Comparison of ENCODE assay signal across 19 cellular contexts in the genomic region with DNA sequence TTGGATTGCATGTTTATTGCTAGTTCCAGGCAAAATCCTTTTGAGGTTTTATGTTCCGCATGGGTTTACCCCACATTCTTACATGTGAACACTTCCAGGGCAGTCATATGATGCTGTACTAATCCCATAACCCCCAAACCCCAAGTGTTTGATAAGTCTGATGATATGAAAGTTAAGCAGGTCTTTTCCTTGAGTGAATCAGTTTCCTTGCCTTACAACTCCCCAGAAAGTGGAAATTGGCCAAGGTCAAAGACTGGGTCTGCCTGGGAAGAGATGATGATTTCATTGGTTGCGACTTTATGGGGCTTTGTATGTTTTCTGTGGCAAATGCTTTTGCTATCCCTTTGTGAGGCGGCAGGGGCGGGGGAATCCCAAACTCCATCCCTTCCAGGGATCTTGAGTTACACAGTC. TPM values are rescaled to one million over a fixed set of nuclear protein-coding genes. Genes with fewer than 3 reads are reported as not detected.
DNase-seq lines count a peak whose midpoint lies in the region; ATAC-seq, FAIRE-seq and TF ChIP-seq lines count a peak whose summit lies in the region.
"Had no signal": no experiment of that assay in that cellular context is flagged by ENCODE, and none has a peak within 500 bp of the region (broad histone marks: within the 10 kb centered on the region; RNA-seq: fewer than 3 reads in every experiment).

No MANE protein-coding gene starts in this region.

- TF ChIP-seq CTCF in astrocyte of the spinal cord (IDR thresholded peaks at IDR 0.05; ENCODE audit: low read depth, low read length) (no peak), keratinocyte (optimal IDR thresholded peaks at IDR 0.05 in 1 of 3, IDR thresholded peaks at IDR 0.05 in 1 of 3, conservative IDR thresholded peaks at IDR 0.05 in 1 of 3; ENCODE audit: extremely low read depth in 1 of 3, insufficient read depth in 2 of 3, low read length in 3 of 3) (no peak), sigmoid colon (IDR thresholded peaks at IDR 0.05) (no peak), osteoblast (IDR thresholded peaks at IDR 0.05; ENCODE audit: extremely low read depth, low read depth, low read length) (no peak)

- TF ChIP-seq EP300 in sigmoid colon (IDR thresholded peaks at IDR 0.05), result no peak

- no peaks in the 10 kb centered on the region for H3K27me3 ChIP-seq in keratinocyte (ENCODE audit: control insufficient read depth, extremely low read depth, insufficient read depth, low read length)
- no peaks in the 10 kb centered on the region for H3K27me3 ChIP-seq in sigmoid colon
- no peaks in the 10 kb centered on the region for H3K27me3 ChIP-seq in osteoblast (ENCODE audit: insufficient read depth, low read length)
- H3K27me3 ChIP-seq: pancreas, suprapubic skin had no signal

- H3K9me1 ChIP-seq in keratinocyte (ENCODE audit: control insufficient read depth, extremely low read depth, insufficient read depth, low read length), result peaks cover 5% of the 10 kb centered on the region

- H3K36me3 ChIP-seq in keratinocyte (ENCODE audit: control insufficient read depth in 2 of 2, extremely low read depth in 1 of 2, insufficient read depth in 2 of 2, low read length in 2 of 2) (peaks cover 4% of the 10 kb centered on the region in 2 experiments), sigmoid colon (no peaks in the 10 kb centered on the region), osteoblast (ENCODE audit: insufficient read depth, low read length) (no peaks in the 10 kb centered on the region)
- H3K36me3 ChIP-seq: pancreas, suprapubic skin had no signal

- no peak for ATAC-seq in GM18505 (IDR thresholded peaks at IDR 0.05; ENCODE audit: unreplicated experiment)
- ATAC-seq: activated T-cell treated with anti-CD3 and anti-CD28 coated beads, Interleukin-2, amount 50 U/mL, for 72 hours; SK-N-SH treated with all-trans-retinoic acid at 6 μM for 48 hours had no signal

- H3K9ac ChIP-seq in keratinocyte (ENCODE audit: control insufficient read depth, extremely low read depth, insufficient read depth, low read length), result no peak overlapping the region

- in situ Hi-C loops in astrocyte of the spinal cord (cut with HindIII; ENCODE audit: low sequenced_read_pairs), result no loop called here

- H2AFZ ChIP-seq in keratinocyte (ENCODE audit: control insufficient read depth, low read length), result no peak overlapping the region
- H2AFZ ChIP-seq in osteoblast (ENCODE audit: low read length), result no peak overlapping the region

- H3K27ac ChIP-seq in keratinocyte (ENCODE audit: control insufficient read depth, insufficient read depth, low read length) (no peak overlapping the region), sigmoid colon (peak overlapping the region; percentile 33 to 49 (median 38)), osteoblast (ENCODE audit: low read depth, low read length) (no peak overlapping the region)
- H3K27ac ChIP-seq: pancreas, suprapubic skin had no signal

- TF ChIP-seq POLR2A in sigmoid colon (IDR thresholded peaks at IDR 0.05), result no peak
- TF ChIP-seq POLR2A in GM18505 (IDR thresholded peaks at IDR 0.05; ENCODE audit: borderline replicate concordance, extremely low read depth, insufficient read depth, insufficient read length), result no peak

- H3K9me3 ChIP-seq in keratinocyte (ENCODE audit: control insufficient read depth, low read depth, low read length) (no peaks in the 10 kb centered on the region), sigmoid colon (no peaks in the 10 kb centered on the region), osteoblast (ENCODE audit: low read depth, low read length) (no peaks in the 10 kb centered on the region)
- H3K9me3 ChIP-seq: pancreas, suprapubic skin had no signal

- H3K4me1 ChIP-seq in keratinocyte (ENCODE audit: control insufficient read depth, extremely low read depth, insufficient read depth, low read length) (peaks cover 8% of the 10 kb centered on the region), sigmoid colon (peaks cover 0 to 18% (median 6%) of the 10 kb centered on the region in 4 donors), osteoblast (ENCODE audit: insufficient read depth, low read length) (no peaks in the 10 kb centered on the region)

- DNase-seq in Daoy (ENCODE audit: low read depth) (peak; percentile 17), astrocyte of the spinal cord (ENCODE audit: low read depth, low spot score) (peak; percentile 44), keratinocyte (ENCODE audit: low read depth, low spot score) (no peak), sigmoid colon (peak; percentile 45), osteoblast (ENCODE audit: insufficient read length, low spot score, missing footprints) (no peak), middle frontal gyrus (ENCODE audit: extremely low spot score, low spot score) (no peak), NCI-H187 (lab: John Stamatoyannopoulos, UW) (no peak)
- DNase-seq: activated CD4-positive, CD25-positive, alpha-beta regulatory T cell treated with anti-CD3 and anti-CD28 coated beads, Interleukin-2, amount 50 U/mL, for 72 hours; activated CD8-positive, alpha-beta memory T cell treated with anti-CD3 and anti-CD28 coated beads for 24 hours; activated T-cell treated with anti-CD3 and anti-CD28 coated beads, Interleukin-2, amount 50 U/mL, for 72 hours; CD4-positive, alpha-beta T cell; cortex of kidney; DMS79 treated with DMSO at 0.1 percent for 48 hours; NCI-H1930; NCI-H446 had no signal

- WGBS in sigmoid colon, 2 donors, result 49 to 63% methylated on average over 4 of the region's 4 CpGs

- H3K4me2 ChIP-seq in keratinocyte (ENCODE audit: control insufficient read depth, extremely low read depth, insufficient read depth, low read depth, low read length) (no peak overlapping the region), osteoblast (ENCODE audit: insufficient read depth, low read length) (no peak overlapping the region)

- H3K79me2 ChIP-seq in keratinocyte (ENCODE audit: control insufficient read depth, insufficient read depth, low read length) (peaks cover 72% of the 10 kb centered on the region), osteoblast (ENCODE audit: insufficient read depth, low read length) (no peaks in the 10 kb centered on the region)

- dilution Hi-C loops in keratinocyte (cut with MboI; ENCODE audit: extremely low pct_ligation_motif_present, low sequenced_read_pairs), result no loop called here

- H4K20me1 ChIP-seq in keratinocyte (ENCODE audit: control insufficient read depth, extremely low read depth, insufficient read depth, low read length), result peaks cover 3% of the 10 kb centered on the region
- H4K20me1 ChIP-seq in osteoblast (ENCODE audit: insufficient read depth, low read length), result no peaks in the 10 kb centered on the region

- intact Hi-C loops in sigmoid colon (cut with DNase I), result no loop called here

- H3K4me3 ChIP-seq in astrocyte of the spinal cord (ENCODE audit: low read depth, low read length) (no peak overlapping the region), keratinocyte (ENCODE audit: control insufficient read depth in 2 of 3, extremely low read depth in 1 of 3, insufficient read depth in 2 of 3, low read depth in 1 of 3, low read length in 3 of 3) (no peak overlapping the region), sigmoid colon (no peak overlapping the region), osteoblast (ENCODE audit: insufficient read depth, low read length) (no peak overlapping the region)
- H3K4me3 ChIP-seq: pancreas, suprapubic skin had no signal

- peak; percentile 34 for FAIRE-seq in keratinocyte (lab: Jason Lieb, UNC)
- FAIRE-seq: pancreas had no signal

RNA-seq across cellular contexts. Expression of gene AFAP1L2, which starts 24.7 kb away (rescaled TPM):
- 10.9 and 17.1 TPM in 2 replicates for total RNA-seq in Daoy (2014; rRNA removed; shearing (Covaris generic))
- 36.8 to 52.5 TPM (median 40.4 TPM) in 3 replicates for polyA plus RNA-seq in keratinocyte
- 20.8 TPM for polyA plus RNA-seq in keratinocyte (2011; ENCODE audit: low read depth)
- 29.7 and 35.5 TPM in 2 replicates for polyA plus RNA-seq in keratinocyte (2011; cell fraction: cytosol; rRNA removed)
- polyA plus RNA-seq in keratinocyte (2011; cell fraction: nucleus; rRNA removed), result 69.0 and 69.2 TPM in 2 replicates
- 13.0 and 44.6 TPM in 2 replicates for polyA plus RNA-seq in keratinocyte (2012; ENCODE audit: low replicate concordance)
- polyA minus RNA-seq in keratinocyte, result 49.9 to 74.0 TPM (median 61.2 TPM) in 3 replicates
- 44.5 TPM for polyA minus RNA-seq in keratinocyte (2011; cell fraction: cytosol; rRNA and poly(A)+ RNA removed)
- polyA minus RNA-seq in keratinocyte (2011; cell fraction: nucleus; rRNA and poly(A)+ RNA removed), result 47.1 and 58.1 TPM in 2 replicates
- total RNA-seq in sigmoid colon, result 10 to 100 TPM in 3 of 4 donors, 1 to 10 TPM in 1; 7.6 to 26.0 (median 19.1) TPM
- 1 to 10 TPM; 2.5 to 7.9 (median 4.8) TPM for polyA plus RNA-seq in sigmoid colon
- 0.36 TPM in 1 of 2 replicates, not detected in the other for total RNA-seq in osteoblast

Comparison
In these comparisons a context has a peak if more than half of its experiments do, and no peak if none do; other contexts are left out.
1. DNase-seq: peak in Daoy (single experiment), astrocyte of the spinal cord (single experiment) and sigmoid colon (single experiment); none in keratinocyte (single experiment), osteoblast (single experiment), middle frontal gyrus (single experiment) and NCI-H187 (0 of 2).
2. H3K27ac ChIP-seq: peak in sigmoid colon (4 of 4); none in keratinocyte (single experiment) and osteoblast (single experiment).